In the genomic region with DNA sequence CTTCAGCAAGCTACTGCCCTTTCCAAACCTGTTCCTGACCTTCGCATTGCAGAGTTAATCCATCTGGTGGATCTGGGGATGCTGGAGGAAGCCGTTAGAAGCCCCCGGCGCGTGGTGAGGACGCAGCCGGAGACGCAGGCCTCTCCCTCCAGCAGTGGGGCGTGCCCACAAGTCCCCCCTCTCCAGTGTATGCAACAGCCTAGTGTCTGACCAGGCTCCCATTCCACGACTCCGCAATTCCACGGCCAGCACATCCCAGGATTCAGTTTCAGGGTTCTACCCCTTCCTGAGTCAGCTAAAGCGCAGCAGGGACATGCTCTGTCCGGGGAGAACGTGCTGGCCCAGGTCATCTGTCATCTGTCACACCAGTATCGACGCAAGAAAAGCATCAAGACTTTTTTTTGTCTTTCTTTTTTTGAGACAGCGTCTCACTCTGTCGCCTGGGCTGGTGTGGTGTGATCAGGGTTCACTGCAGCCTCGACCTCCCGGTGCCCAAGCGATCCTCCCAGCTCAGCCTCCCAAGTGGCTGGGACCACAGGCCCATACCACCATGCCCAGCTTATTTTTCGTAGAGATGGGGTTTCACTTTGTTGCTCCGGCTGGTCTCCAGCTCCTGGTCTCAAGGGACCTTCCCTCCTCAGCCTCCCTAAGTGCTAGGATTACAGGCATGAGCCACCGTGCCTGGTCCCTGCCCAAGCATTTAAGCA, we compare ENCODE assay signal across 18 cellular contexts.
"Had no signal": no experiment of that assay in that cellular context is flagged by ENCODE, and none has a peak within 500 bp of the region (broad histone marks: within the 10 kb centered on the region; RNA-seq: fewer than 3 reads in every experiment).

No MANE protein-coding gene starts in this region.

- H3K36me3 ChIP-seq: right atrium auricular region, thoracic aorta, transverse colon had no signal

- DNase-seq: effector CD4-positive, alpha-beta T cell; endodermal cell; erythroblast; foreskin keratinocyte; left colon; left ventricle myocardium superior; mammary epithelial cell; naive thymus-derived CD4-positive, alpha-beta T cell; nephron progenitor cell; stimulated activated CD4-positive, alpha-beta T cell treated with anti-CD3 and anti-CD28 coated beads, Interleukin-1b, Interleukin-23, amount 100 ng/mL, for 48 hours; stimulated activated CD4-positive, alpha-beta T cell treated with anti-CD3 and anti-CD28 coated beads, Interleukin-4, amount 100 ng/mL, for 24 hours; transverse colon had no signal

- H3K27ac ChIP-seq: coronary artery, foreskin keratinocyte, hepatocyte, right atrium auricular region, thoracic aorta, transverse colon had no signal

- H3K4me3 ChIP-seq: coronary artery, hepatocyte, right atrium auricular region, smooth muscle cell, thoracic aorta, transverse colon had no signal

- H3K9me3 ChIP-seq: right atrium auricular region, thoracic aorta, transverse colon had no signal

- H3K27me3 ChIP-seq: foreskin keratinocyte, hepatocyte, right atrium auricular region, transverse colon had no signal

- H3K4me1 ChIP-seq: right atrium auricular region had no signal

- ATAC-seq: foreskin keratinocyte; left colon; left ventricle myocardium superior; naive thymus-derived CD4-positive, alpha-beta T cell; stimulated activated memory B cell treated with anti-CD40 and anti-IgM and Interleukin-4, amounts not matched to agents 10 μg/mL and 1 μg/mL and 100 μg/mL, for 72 hours had no signal
